In the genomic region with DNA sequence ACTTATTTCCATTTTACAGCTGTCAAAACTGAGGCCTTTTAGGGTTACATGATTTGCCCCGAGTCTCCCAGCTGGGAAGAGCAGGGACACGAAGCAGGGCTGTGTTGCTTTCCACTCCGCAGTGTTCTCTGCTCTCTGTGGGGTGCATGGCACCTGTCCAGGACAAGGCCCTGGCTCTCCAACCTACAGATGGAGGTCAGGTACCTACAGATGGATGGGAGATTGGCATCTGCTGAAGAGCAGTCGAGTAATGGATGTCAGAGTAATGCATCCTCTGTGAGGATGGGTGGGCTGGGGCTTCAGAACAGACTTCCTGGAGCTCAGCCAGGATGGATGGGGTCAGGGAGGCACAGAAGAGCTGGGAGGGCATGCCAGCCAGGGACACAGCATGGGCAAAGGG, we compare ENCODE assay signal across 21 cellular contexts.
"Had no signal": no experiment of that assay in that cellular context is flagged by ENCODE, and none has a peak within 500 bp of the region (broad histone marks: within the 10 kb centered on the region; RNA-seq: fewer than 3 reads in every experiment).

No MANE protein-coding gene starts in this region.

- H3K27me3 ChIP-seq: gastrocnemius medialis, right lobe of liver, tibial nerve had no signal

- H3K9me3 Mint-ChIP-seq: activated B cell treated with CpG ODN at 0.5 μM for 24 hours; activated CD8-positive, alpha-beta T cell treated with anti-CD3 and anti-CD28 coated beads for 36 hours; activated T-cell treated with anti-CD3 and anti-CD28 coated beads, Interleukin-2, amount 50 U/mL, for 72 hours; nephron; T-helper 2 cell treated with Interferon-gamma antibody and Interleukin-4, amounts not matched to agents 5 μg/mL and 100 μg/mL, for 36 hours had no signal

- H3K4me3 ChIP-seq: gastrocnemius medialis, left ventricle myocardium inferior, mucosa of descending colon, right lobe of liver, tibial nerve had no signal

- H3K9me3 ChIP-seq: gastrocnemius medialis, left ventricle myocardium inferior, mucosa of descending colon, right lobe of liver, tibial nerve had no signal

- H3K36me3 Mint-ChIP-seq: activated CD8-positive, alpha-beta memory T cell treated with anti-CD3 and anti-CD28 coated beads, Interleukin-2, amount 10 ng/mL, durations not matched to agents 7 days and 5 days; activated naive CD8-positive, alpha-beta T cell had no signal

- H3K4me3 Mint-ChIP-seq: activated B cell treated with CpG ODN at 0.5 μM for 24 hours; activated CD8-positive, alpha-beta memory T cell treated with anti-CD3 and anti-CD28 coated beads, Interleukin-2, amount 10 ng/mL, durations not matched to agents 7 days and 5 days; activated CD8-positive, alpha-beta T cell treated with anti-CD3 and anti-CD28 coated beads for 36 hours; activated naive CD8-positive, alpha-beta T cell; activated T-cell treated with anti-CD3 and anti-CD28 coated beads, Interleukin-2, amount 50 U/mL, for 72 hours; nephron; T-helper 2 cell treated with Interferon-gamma antibody and Interleukin-4, amounts not matched to agents 5 μg/mL and 100 μg/mL, for 36 hours had no signal

- H3K27me3 Mint-ChIP-seq: activated CD8-positive, alpha-beta memory T cell treated with anti-CD3 and anti-CD28 coated beads, Interleukin-2, amount 10 ng/mL, durations not matched to agents 7 days and 5 days had no signal

- ATAC-seq: activated CD8-positive, alpha-beta memory T cell treated with anti-CD3 and anti-CD28 coated beads, Interleukin-2, amount 10 ng/mL, durations not matched to agents 7 days and 5 days; activated CD8-positive, alpha-beta T cell treated with anti-CD3 and anti-CD28 coated beads for 36 hours; activated T-cell treated with anti-CD3 and anti-CD28 coated beads, Interleukin-2, amount 50 U/mL, for 72 hours; gastrocnemius medialis; mucosa of descending colon; right lobe of liver had no signal

- H3K36me3 ChIP-seq: gastrocnemius medialis, left ventricle myocardium inferior, right lobe of liver, tibial nerve had no signal

- H3K27ac Mint-ChIP-seq: activated B cell treated with CpG ODN at 0.5 μM for 24 hours; activated CD8-positive, alpha-beta memory T cell treated with anti-CD3 and anti-CD28 coated beads, Interleukin-2, amount 10 ng/mL, durations not matched to agents 7 days and 5 days; activated CD8-positive, alpha-beta T cell treated with anti-CD3 and anti-CD28 coated beads for 36 hours; activated naive CD8-positive, alpha-beta T cell; activated T-cell treated with anti-CD3 and anti-CD28 coated beads, Interleukin-2, amount 50 U/mL, for 72 hours; nephron; T-helper 2 cell treated with Interferon-gamma antibody and Interleukin-4, amounts not matched to agents 5 μg/mL and 100 μg/mL, for 36 hours had no signal

- H3K4me1 ChIP-seq: gastrocnemius medialis, left ventricle myocardium inferior, right lobe of liver, tibial nerve had no signal

- H3K4me1 Mint-ChIP-seq: activated B cell treated with CpG ODN at 0.5 μM for 24 hours; activated CD8-positive, alpha-beta memory T cell treated with anti-CD3 and anti-CD28 coated beads, Interleukin-2, amount 10 ng/mL, durations not matched to agents 7 days and 5 days had no signal

- H3K27ac ChIP-seq: gastrocnemius medialis, left ventricle myocardium inferior, right lobe of liver, tibial nerve had no signal

- DNase-seq: activated B cell treated with CpG ODN at 0.5 μM for 24 hours; activated CD4-positive, alpha-beta T cell treated with anti-CD3 and anti-CD28 coated beads, Interleukin-2, amount 50 U/mL, for 1 hour; activated CD8-positive, alpha-beta memory T cell treated with anti-CD3 and anti-CD28 coated beads, Interleukin-2, amount 10 ng/mL, durations not matched to agents 7 days and 5 days; activated CD8-positive, alpha-beta T cell treated with anti-CD3 and anti-CD28 coated beads for 36 hours; activated naive CD4-positive, alpha-beta T cell treated with Interleukin-2 at 50 U/mL for 16 hours; activated T-cell treated with anti-CD3 and anti-CD28 coated beads for 4 hours; activated T-cell treated with anti-CD3 and anti-CD28 coated beads, Interleukin-2, amount 50 U/mL, for 72 hours; anterior cingulate cortex; dermis blood vessel endothelial cell; effector CD8-positive, alpha-beta T cell; gastrocnemius medialis; glutamatergic neuron; left ventricle myocardium inferior; mucosa of descending colon; right lobe of liver; stimulated activated CD4-positive, alpha-beta T cell treated with anti-CD3 and anti-CD28 coated beads, Interleukin-2, amount 100 ng/mL, for 48 hours; stimulated activated naive CD4-positive, alpha-beta T cell treated with Interleukin-2 at 50 U/mL for 16 hours had no signal
